Comparison of ENCODE assay signal across 14 cellular contexts in the genomic region with DNA sequence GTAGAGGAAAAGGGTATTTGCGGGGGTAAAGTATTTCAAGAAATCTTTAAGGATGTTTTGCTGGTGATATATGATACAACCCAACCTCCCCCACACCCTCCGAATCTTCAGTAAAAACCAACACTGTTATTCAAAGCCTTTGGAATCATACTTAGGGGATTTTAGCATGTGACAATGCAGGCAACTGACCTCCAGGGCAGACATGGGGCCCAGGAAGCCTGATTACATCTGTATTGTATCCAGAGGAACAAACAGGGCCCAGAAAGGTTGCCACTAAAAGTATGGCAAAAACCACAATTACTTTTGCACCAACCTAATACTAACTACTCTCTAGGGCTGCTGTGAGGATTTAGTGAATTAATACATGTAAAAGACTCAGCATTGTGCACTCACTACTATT. TPM values are rescaled to one million over a fixed set of nuclear protein-coding genes. Genes with fewer than 3 reads are reported as not detected.
A peak's percentile ranks its signal among the peaks of the same experiment; 100 is the strongest.
DNase-seq lines count a peak whose midpoint lies in the region; ATAC-seq and TF ChIP-seq lines count a peak whose summit lies in the region.
"Had no signal": no experiment of that assay in that cellular context is flagged by ENCODE, and none has a peak within 500 bp of the region (broad histone marks: within the 10 kb centered on the region; RNA-seq: fewer than 3 reads in every experiment).

No MANE protein-coding gene starts in this region.

- no peak overlapping the region for H3K27ac ChIP-seq in GM23338 (ENCODE audit: low read depth)
- peak overlapping the region; percentile 67 for H3K27ac ChIP-seq in RWPE2 (ENCODE audit: poor library complexity, severe bottlenecking)
- peak overlapping the region; percentile 3 for H3K27ac ChIP-seq in psoas muscle
- H3K27ac ChIP-seq: neutrophil had no signal

- H3K4me1 ChIP-seq in GM23338 (ENCODE audit: insufficient read depth): peaks cover 7% of the 10 kb centered on the region; the same call in 1 of the 2 replicates
- peaks cover 24% of the 10 kb centered on the region for H3K4me1 ChIP-seq in RWPE2 (ENCODE audit: insufficient read depth, poor library complexity, severe bottlenecking)
- no peaks in the 10 kb centered on the region for H3K4me1 ChIP-seq in psoas muscle

- H3K36me3 Mint-ChIP-seq in GM23338 (ENCODE audit: low read depth): no peaks in the 10 kb centered on the region

- H3K4me3 Mint-ChIP-seq in GM23338: no peak overlapping the region
- H3K4me3 Mint-ChIP-seq: activated naive CD4-positive, alpha-beta T cell treated with anti-CD3 and anti-CD28 coated beads for 36 hours; central memory CD8-positive, alpha-beta T cell had no signal

- H3K79me2 ChIP-seq in GM23338 (replicated peaks; ENCODE audit: insufficient read depth): no peaks in the 10 kb centered on the region

- peak overlapping the region; percentile 9; the same call in 1 of the 2 replicates for H3K4me2 ChIP-seq in GM23338

- WGBS in psoas muscle, 3 donors: 55 to 75% (median 57%) methylated on average over 2 of the region's 2 CpGs

- H3K4me3 ChIP-seq in GM23338 (no peak overlapping the region), RWPE2 (ENCODE audit: severe bottlenecking) (no peak overlapping the region), fibroblast of villous mesenchyme (ENCODE audit: low read depth, low read length) (no peak overlapping the region), psoas muscle (no peak overlapping the region), MG63 (no peak overlapping the region)

- H3K27me3 ChIP-seq in GM23338 (ENCODE audit: insufficient read depth) (no peaks in the 10 kb centered on the region), RWPE2 (ENCODE audit: insufficient read depth, poor library complexity, severe bottlenecking) (no peaks in the 10 kb centered on the region), psoas muscle (ENCODE audit: insufficient read depth in 3 of 3, low read length in 2 of 3) (no peaks in the 10 kb centered on the region), MG63 (no peaks in the 10 kb centered on the region)
- H3K27me3 ChIP-seq: neutrophil had no signal

- ATAC-seq in GM23338 (peak; percentile 63), RWPE2 (ENCODE audit: low read depth) (no peak), psoas muscle (no peak), HG02759 (IDR thresholded peaks at IDR 0.05; ENCODE audit: unreplicated experiment) (no peak)
- no peak for ATAC-seq in stimulated activated naive CD8-positive, alpha-beta T cell treated with anti-CD3 and anti-CD28 coated beads, Interleukin-15, Interleukin-2, amounts not matched to agents 100 U/mL and 50 U/mL, for 24 hours

- H2AFZ ChIP-seq in GM23338: no peak overlapping the region

- TF ChIP-seq CTCF in GM23338 (conservative IDR thresholded peaks at IDR 0.05; ENCODE audit: low read depth in 2 of 2) (no peak), RWPE2 (IDR thresholded peaks at IDR 0.05; ENCODE audit: poor library complexity, severe bottlenecking) (no peak), fibroblast of villous mesenchyme (IDR thresholded peaks at IDR 0.05; ENCODE audit: insufficient read depth, low read depth, low read length) (no peak), psoas muscle (IDR thresholded peaks at IDR 0.05) (no peak)

- no peaks in the 10 kb centered on the region for H3K9me2 ChIP-seq in GM23338 (ENCODE audit: insufficient read depth)

- H3K27me3 Mint-ChIP-seq in GM23338 (ENCODE audit: insufficient read depth, low read depth, poor library complexity): peaks cover 3% of the 10 kb centered on the region
- H3K27me3 Mint-ChIP-seq: central memory CD8-positive, alpha-beta T cell had no signal

- peaks cover 11% of the 10 kb centered on the region for H3K4me1 Mint-ChIP-seq in GM23338
- H3K4me1 Mint-ChIP-seq: central memory CD8-positive, alpha-beta T cell had no signal

- H3K9me3 Mint-ChIP-seq in GM23338: no peaks in the 10 kb centered on the region
- H3K9me3 Mint-ChIP-seq: activated naive CD4-positive, alpha-beta T cell treated with anti-CD3 and anti-CD28 coated beads for 36 hours; central memory CD8-positive, alpha-beta T cell had no signal

- no peaks in the 10 kb centered on the region for H3F3A ChIP-seq in GM23338 (replicated peaks; ENCODE audit: low read depth)

- no peak overlapping the region; the same call in 1 of the 2 replicates for H3K27ac Mint-ChIP-seq in GM23338
- H3K27ac Mint-ChIP-seq: activated naive CD4-positive, alpha-beta T cell treated with anti-CD3 and anti-CD28 coated beads for 36 hours had no signal

- DNase-seq in GM23338 (ENCODE audit: low spot score) (peak; percentile 43), RWPE2 (ENCODE audit: low spot score) (no peak), fibroblast of villous mesenchyme (ENCODE audit: low read depth) (peak; percentile 36), psoas muscle (no peak), MG63 (no peak), kidney tubule cell (ENCODE audit: low spot score) (no peak)
- DNase-seq in stimulated activated naive CD8-positive, alpha-beta T cell treated with anti-CD3 and anti-CD28 coated beads, Interleukin-15, Interleukin-2, amounts not matched to agents 100 U/mL and 50 U/mL, for 24 hours: no peak
- DNase-seq: activated CD8-positive, alpha-beta memory T cell treated with anti-CD3 and anti-CD28 coated beads for 24 hours; activated naive CD4-positive, alpha-beta T cell treated with anti-CD3 and anti-CD28 coated beads for 36 hours; NCI-H2227 treated with DMSO at 0.1 percent for 48 hours; T-helper 9 cell had no signal

- H4K20me1 ChIP-seq in GM23338 (replicated peaks; ENCODE audit: insufficient read depth): no peaks in the 10 kb centered on the region

- H3K9me3 ChIP-seq in RWPE2 (ENCODE audit: severe bottlenecking): no peaks in the 10 kb centered on the region
- no peaks in the 10 kb centered on the region for H3K9me3 ChIP-seq in psoas muscle
- no peaks in the 10 kb centered on the region for H3K9me3 ChIP-seq in MG63
- H3K9me3 ChIP-seq: neutrophil had no signal

- no peaks in the 10 kb centered on the region for H3K36me3 ChIP-seq in GM23338 (ENCODE audit: insufficient read depth)
- H3K36me3 ChIP-seq in RWPE2 (ENCODE audit: low read depth): no peaks in the 10 kb centered on the region
- H3K36me3 ChIP-seq in psoas muscle (ENCODE audit: insufficient read depth in 1 of 2, low read depth in 1 of 2): no peaks in the 10 kb centered on the region
- no peaks in the 10 kb centered on the region for H3K36me3 ChIP-seq in MG63
- H3K36me3 ChIP-seq: neutrophil had no signal

- intact Hi-C loops in psoas muscle (cut with DNase I): loop anchor here in 1 of 2 donors (5.0 kb wide), 1 partner anchor 43 kb away; a partner anchor contains a TSS

TF ChIP-seq in GM23338, 12 proteins besides CTCF, POLR2A, EP300 and RAD21:
- TF ChIP-seq, protein P1, sequence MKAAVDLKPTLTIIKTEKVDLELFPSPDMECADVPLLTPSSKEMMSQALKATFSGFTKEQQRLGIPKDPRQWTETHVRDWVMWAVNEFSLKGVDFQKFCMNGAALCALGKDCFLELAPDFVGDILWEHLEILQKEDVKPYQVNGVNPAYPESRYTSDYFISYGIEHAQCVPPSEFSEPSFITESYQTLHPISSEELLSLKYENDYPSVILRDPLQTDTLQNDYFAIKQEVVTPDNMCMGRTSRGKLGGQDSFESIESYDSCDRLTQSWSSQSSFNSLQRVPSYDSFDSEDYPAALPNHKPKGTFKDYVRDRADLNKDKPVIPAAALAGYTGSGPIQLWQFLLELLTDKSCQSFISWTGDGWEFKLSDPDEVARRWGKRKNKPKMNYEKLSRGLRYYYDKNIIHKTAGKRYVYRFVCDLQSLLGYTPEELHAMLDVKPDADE (IDR thresholded peaks at IDR 0.05): no peak
- TF ChIP-seq JUNB (IDR thresholded peaks at IDR 0.05; ENCODE audit: unreplicated experiment): no peak
- TF ChIP-seq, protein P2, sequence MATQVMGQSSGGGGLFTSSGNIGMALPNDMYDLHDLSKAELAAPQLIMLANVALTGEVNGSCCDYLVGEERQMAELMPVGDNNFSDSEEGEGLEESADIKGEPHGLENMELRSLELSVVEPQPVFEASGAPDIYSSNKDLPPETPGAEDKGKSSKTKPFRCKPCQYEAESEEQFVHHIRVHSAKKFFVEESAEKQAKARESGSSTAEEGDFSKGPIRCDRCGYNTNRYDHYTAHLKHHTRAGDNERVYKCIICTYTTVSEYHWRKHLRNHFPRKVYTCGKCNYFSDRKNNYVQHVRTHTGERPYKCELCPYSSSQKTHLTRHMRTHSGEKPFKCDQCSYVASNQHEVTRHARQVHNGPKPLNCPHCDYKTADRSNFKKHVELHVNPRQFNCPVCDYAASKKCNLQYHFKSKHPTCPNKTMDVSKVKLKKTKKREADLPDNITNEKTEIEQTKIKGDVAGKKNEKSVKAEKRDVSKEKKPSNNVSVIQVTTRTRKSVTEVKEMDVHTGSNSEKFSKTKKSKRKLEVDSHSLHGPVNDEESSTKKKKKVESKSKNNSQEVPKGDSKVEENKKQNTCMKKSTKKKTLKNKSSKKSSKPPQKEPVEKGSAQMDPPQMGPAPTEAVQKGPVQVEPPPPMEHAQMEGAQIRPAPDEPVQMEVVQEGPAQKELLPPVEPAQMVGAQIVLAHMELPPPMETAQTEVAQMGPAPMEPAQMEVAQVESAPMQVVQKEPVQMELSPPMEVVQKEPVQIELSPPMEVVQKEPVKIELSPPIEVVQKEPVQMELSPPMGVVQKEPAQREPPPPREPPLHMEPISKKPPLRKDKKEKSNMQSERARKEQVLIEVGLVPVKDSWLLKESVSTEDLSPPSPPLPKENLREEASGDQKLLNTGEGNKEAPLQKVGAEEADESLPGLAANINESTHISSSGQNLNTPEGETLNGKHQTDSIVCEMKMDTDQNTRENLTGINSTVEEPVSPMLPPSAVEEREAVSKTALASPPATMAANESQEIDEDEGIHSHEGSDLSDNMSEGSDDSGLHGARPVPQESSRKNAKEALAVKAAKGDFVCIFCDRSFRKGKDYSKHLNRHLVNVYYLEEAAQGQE (IDR thresholded peaks at IDR 0.05; ENCODE audit: unreplicated experiment): no peak

RNA-seq across cellular contexts. Expression of a gene that starts 43.9 kb away (rescaled TPM):
- total RNA-seq in GM23338 (2014; rRNA removed; shearing (Covaris generic)): 220 and 247 TPM in 2 replicates
- 270 and 312 TPM in 2 replicates for polyA plus RNA-seq in GM23338 (2016; fragmentation: Nextera tagmentation; extraction: Ambion mirVana)
- 354 and 485 TPM in 2 replicates for total RNA-seq in fibroblast of villous mesenchyme
- 10 to 100 TPM; 14.7 to 46.2 (median 34.0) TPM for total RNA-seq in psoas muscle
- polyA plus RNA-seq in psoas muscle: 10 to 100 TPM; 12.4 to 19.2 (median 13.6) TPM
- total RNA-seq in MG63 (2014; rRNA removed; shearing (Covaris generic); ENCODE audit: low replicate concordance): 129 and 169 TPM in 2 replicates

Comparison
In these comparisons a context has a peak if more than half of its experiments do, and no peak if none do; other contexts are left out.
1. DNase-seq: peak in GM23338 (single experiment) and fibroblast of villous mesenchyme (single experiment); none in RWPE2 (single experiment), psoas muscle (0 of 2), MG63 (single experiment), kidney tubule cell (single experiment) and stimulated activated naive CD8-positive, alpha-beta T cell treated with anti-CD3 and anti-CD28 coated beads, Interleukin-15, Interleukin-2, amounts not matched to agents 100 U/mL and 50 U/mL, for 24 hours (single experiment).